35 cellular contexts compared by ENCODE assay signal in genomic region chrX:97046861-97047260, GRCh38.
"Had no signal": no experiment of that assay in that cellular context is flagged by ENCODE, and none has a peak within 500 bp of the region (broad histone marks: within the 10 kb centered on the region; RNA-seq: fewer than 3 reads in every experiment).

No MANE protein-coding gene starts in this region.

- H3K4me1 Mint-ChIP-seq: activated naive CD4-positive, alpha-beta T cell treated with anti-CD3 and anti-CD28 coated beads, Interleukin-2, amount 50 U/mL, for 24 hours; activated naive CD8-positive, alpha-beta T cell treated with anti-CD3 and anti-CD28 coated beads for 36 hours; activated naive CD8-positive, alpha-beta T cell treated with anti-CD3 and anti-CD28 coated beads, Interleukin-2, amount 50 U/mL, for 24 hours; T-cell had no signal

- DNase-seq: activated CD4-positive, alpha-beta T cell treated with anti-CD3 and anti-CD28 coated beads for 4 hours; activated CD4-positive, alpha-beta T cell treated with anti-CD3 and anti-CD28 coated beads, Interleukin-2, amount 50 U/mL, for 1 hour; activated CD4-positive, alpha-beta T cell treated with anti-CD3 and anti-CD28 coated beads, Interleukin-2, amount 50 U/mL, for 48 hours; activated CD4-positive, CD25-positive, alpha-beta regulatory T cell; activated CD4-positive, CD25-positive, alpha-beta regulatory T cell treated with anti-CD3 and anti-CD28 coated beads, Interleukin-2, amount 50 U/mL, for 72 hours; activated CD8-positive, alpha-beta memory T cell treated with anti-CD3 and anti-CD28 coated beads for 24 hours; activated CD8-positive, alpha-beta T cell treated with anti-CD3 and anti-CD28 coated beads for 36 hours; activated effector memory CD4-positive, alpha-beta T cell treated with anti-CD3 and anti-CD28 coated beads, Interleukin-2, amount 50 U/mL, for 16 hours; activated naive CD4-positive, alpha-beta T cell treated with anti-CD3 and anti-CD28 coated beads for 36 hours; activated naive CD8-positive, alpha-beta T cell treated with anti-CD3 and anti-CD28 coated beads for 36 hours; activated naive CD8-positive, alpha-beta T cell treated with anti-CD3 and anti-CD28 coated beads, Interleukin-2, amount 50 U/mL, for 24 hours; activated T-cell treated with anti-CD3 and anti-CD28 coated beads, Interleukin-2, amount 50 U/mL, for 4 hours; adrenal gland; amygdala; aorta; central memory CD4-positive, alpha-beta T cell; cerebellar nuclear complex; colonic mucosa; effector CD8-positive, alpha-beta T cell; esophagus squamous epithelium; foreskin melanocyte; heart right ventricle; T-cell; T1000 had no signal

- H3K4me3 Mint-ChIP-seq: activated CD8-positive, alpha-beta T cell treated with anti-CD3 and anti-CD28 coated beads for 36 hours; activated naive CD4-positive, alpha-beta T cell treated with anti-CD3 and anti-CD28 coated beads for 36 hours; activated naive CD4-positive, alpha-beta T cell treated with anti-CD3 and anti-CD28 coated beads, Interleukin-2, amount 50 U/mL, for 24 hours; activated naive CD8-positive, alpha-beta T cell treated with anti-CD3 and anti-CD28 coated beads for 36 hours; activated naive CD8-positive, alpha-beta T cell treated with anti-CD3 and anti-CD28 coated beads, Interleukin-2, amount 50 U/mL, for 24 hours; activated T-cell treated with anti-CD3 and anti-CD28 coated beads, Interleukin-2, amount 50 U/mL, for 4 hours; brain; T-cell; T-helper 1 cell treated with Interleukin-12 subunit alpha and Interleukin-12 subunit beta and Interleukin-4 antibody, amounts not matched to agents 30 μg/mL and 1 μg/mL, for 36 hours; T-helper 2 cell treated with Interferon-gamma antibody and Interleukin-4, amounts not matched to agents 5 μg/mL and 100 μg/mL, for 36 hours had no signal

- H3K9me3 ChIP-seq: adrenal gland, breast epithelium, colonic mucosa, esophagus squamous epithelium, gastroesophageal sphincter, heart right ventricle had no signal

- H3K4me3 ChIP-seq: adrenal gland, breast epithelium, cardiac muscle cell, colonic mucosa, esophagus squamous epithelium, gastroesophageal sphincter, heart right ventricle had no signal

- H3K27me3 Mint-ChIP-seq: activated CD8-positive, alpha-beta T cell treated with anti-CD3 and anti-CD28 coated beads for 36 hours; activated naive CD4-positive, alpha-beta T cell treated with anti-CD3 and anti-CD28 coated beads, Interleukin-2, amount 50 U/mL, for 24 hours; activated naive CD8-positive, alpha-beta T cell treated with anti-CD3 and anti-CD28 coated beads for 36 hours; activated naive CD8-positive, alpha-beta T cell treated with anti-CD3 and anti-CD28 coated beads, Interleukin-2, amount 50 U/mL, for 24 hours; brain; T-cell had no signal

- H3K36me3 Mint-ChIP-seq: activated naive CD8-positive, alpha-beta T cell treated with anti-CD3 and anti-CD28 coated beads for 36 hours; brain; T-cell had no signal

- H3K27ac Mint-ChIP-seq: activated CD8-positive, alpha-beta T cell treated with anti-CD3 and anti-CD28 coated beads for 36 hours; activated naive CD4-positive, alpha-beta T cell treated with anti-CD3 and anti-CD28 coated beads for 36 hours; activated naive CD4-positive, alpha-beta T cell treated with anti-CD3 and anti-CD28 coated beads, Interleukin-2, amount 50 U/mL, for 24 hours; activated naive CD8-positive, alpha-beta T cell treated with anti-CD3 and anti-CD28 coated beads for 36 hours; activated naive CD8-positive, alpha-beta T cell treated with anti-CD3 and anti-CD28 coated beads, Interleukin-2, amount 50 U/mL, for 24 hours; activated T-helper 2 cell treated with anti-CD3 and anti-CD28 coated beads, Interferon-gamma antibody, Interleukin-2, Interleukin-4, amounts not matched to agents 10 μg/mL and 5 μg/mL and 100 μg/mL, durations not matched to agents 14 hours and 24 hours and 36 hours; brain; T-cell; T-helper 1 cell treated with Interleukin-12 subunit alpha and Interleukin-12 subunit beta and Interleukin-4 antibody, amounts not matched to agents 30 μg/mL and 1 μg/mL, for 36 hours; T-helper 2 cell treated with Interferon-gamma antibody and Interleukin-4, amounts not matched to agents 5 μg/mL and 100 μg/mL, for 36 hours had no signal

- FAIRE-seq: endometrium, endothelial cell of umbilical vein had no signal

- H3K4me1 ChIP-seq: adrenal gland, breast epithelium, colonic mucosa, esophagus squamous epithelium, gastroesophageal sphincter, heart right ventricle had no signal

- H3K27ac ChIP-seq: adrenal gland, breast epithelium, cardiac muscle cell, colonic mucosa, epithelial cell of prostate, esophagus squamous epithelium, gastroesophageal sphincter, heart right ventricle had no signal

- H3K36me3 ChIP-seq: adrenal gland, breast epithelium, cardiac muscle cell, colonic mucosa, esophagus squamous epithelium, gastroesophageal sphincter, heart right ventricle had no signal

- H3K9me3 Mint-ChIP-seq: activated CD8-positive, alpha-beta T cell treated with anti-CD3 and anti-CD28 coated beads for 36 hours; activated naive CD4-positive, alpha-beta T cell treated with anti-CD3 and anti-CD28 coated beads for 36 hours; activated naive CD4-positive, alpha-beta T cell treated with anti-CD3 and anti-CD28 coated beads, Interleukin-2, amount 50 U/mL, for 24 hours; activated naive CD8-positive, alpha-beta T cell treated with anti-CD3 and anti-CD28 coated beads for 36 hours; activated naive CD8-positive, alpha-beta T cell treated with anti-CD3 and anti-CD28 coated beads, Interleukin-2, amount 50 U/mL, for 24 hours; activated T-cell treated with anti-CD3 and anti-CD28 coated beads, Interleukin-2, amount 50 U/mL, for 4 hours; activated T-helper 2 cell treated with anti-CD3 and anti-CD28 coated beads, Interferon-gamma antibody, Interleukin-2, Interleukin-4, amounts not matched to agents 10 μg/mL and 5 μg/mL and 100 μg/mL, durations not matched to agents 14 hours and 24 hours and 36 hours; brain; T-cell; T-helper 1 cell treated with Interleukin-12 subunit alpha and Interleukin-12 subunit beta and Interleukin-4 antibody, amounts not matched to agents 30 μg/mL and 1 μg/mL, for 36 hours; T-helper 2 cell treated with Interferon-gamma antibody and Interleukin-4, amounts not matched to agents 5 μg/mL and 100 μg/mL, for 36 hours had no signal

- H3K27me3 ChIP-seq: adrenal gland, cardiac muscle cell, colonic mucosa, esophagus squamous epithelium, gastroesophageal sphincter had no signal
